ENCODE assay signal across 8 cellular contexts in the genomic region with DNA sequence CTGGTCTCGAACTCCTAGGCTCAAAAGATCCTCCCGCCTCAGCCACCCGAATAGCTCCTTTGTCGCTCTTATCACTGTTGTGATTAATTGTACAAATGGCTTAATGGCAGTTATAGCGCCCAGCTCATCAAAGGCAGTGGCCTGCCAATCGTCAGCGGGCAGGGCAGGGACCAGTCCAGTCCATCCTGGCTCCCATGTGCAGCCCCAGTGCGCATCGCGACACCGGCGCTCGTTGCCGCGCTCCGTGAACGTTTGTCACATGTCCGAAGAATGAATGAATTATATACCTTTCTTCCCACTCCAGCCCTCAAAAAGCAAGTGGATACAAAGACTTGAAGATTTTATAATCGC. TPM values are rescaled to one million over a fixed set of nuclear protein-coding genes. Genes with fewer than 3 reads are reported as not detected.
DNase-seq lines count a peak whose midpoint lies in the region; ATAC-seq, FAIRE-seq and TF ChIP-seq lines count a peak whose summit lies in the region.

No MANE protein-coding gene starts in this region.

- H3K4me2 ChIP-seq in PC-3 (ENCODE audit: low read length), result peak overlapping the region; percentile 82
- H3K4me2 ChIP-seq in GM12878 (ENCODE audit: control insufficient read depth, insufficient read depth), result peak overlapping the region; percentile 88

- BruUV-seq in Caco-2 (replicated peaks; lab: Mats Ljungman, UMichigan) (TSS peak; percentile 89), PC-3 (replicated peaks; lab: Mats Ljungman, UMichigan) (TSS peak; percentile 90), GM12878 (replicated peaks; lab: Mats Ljungman, UMichigan) (TSS peak; percentile 96)

- H3K27me3 ChIP-seq in Caco-2 (replicated peaks; ENCODE audit: control insufficient read depth, insufficient read depth, low read length), result no peaks in the 10 kb centered on the region
- H3K27me3 ChIP-seq in PC-3 (ENCODE audit: low read length), result no peaks in the 10 kb centered on the region
- no peaks in the 10 kb centered on the region for H3K27me3 ChIP-seq in GM12878 (replicated peaks in 1 of 2; ENCODE audit: control insufficient read depth in 2 of 2, insufficient read depth in 2 of 2, low read length in 1 of 2)
- peaks cover 10% of the 10 kb centered on the region for H3K27me3 ChIP-seq in iPS-20b (ENCODE audit: insufficient read depth, low read length)
- no peaks in the 10 kb centered on the region for H3K27me3 ChIP-seq in skeletal muscle tissue (ENCODE audit: control insufficient read depth in 3 of 3, insufficient read depth in 3 of 3, low read length in 3 of 3)

- TF ChIP-seq EP300 in GM12878 (IDR thresholded peaks at IDR 0.05; ENCODE audit: borderline replicate concordance in 1 of 2, control insufficient read depth in 1 of 2, low read depth in 2 of 2, low read length in 2 of 2), result no peak

- peak overlapping the region; percentile 87 for H3K9ac ChIP-seq in PC-3 (ENCODE audit: low read length)
- H3K9ac ChIP-seq in GM12878 (ENCODE audit: control insufficient read depth, insufficient read depth, low read length), result peak overlapping the region; percentile 89
- peak overlapping the region; percentile 97 for H3K9ac ChIP-seq in iPS-20b (ENCODE audit: low read depth, low read length)
- H3K9ac ChIP-seq in skeletal muscle tissue (ENCODE audit: low read depth in 1 of 3, low read length in 3 of 3), result peak overlapping the region; percentile 73 to 84 (median 81)

- ATAC-seq in PC-3, result peak; percentile 48
- peak; percentile 55 for ATAC-seq in GM12878
- no peak for ATAC-seq in HG03439 (IDR thresholded peaks at IDR 0.05; ENCODE audit: unreplicated experiment)
- ATAC-seq in HG02870 (IDR thresholded peaks at IDR 0.05; ENCODE audit: unreplicated experiment), result no peak

- H3K4me3 Mint-ChIP-seq in Caco-2 (ENCODE audit: unreplicated experiment) (peak overlapping the region; percentile 81), HFFc6 (peak overlapping the region; percentile 91)

- H3K4me1 Mint-ChIP-seq in Caco-2 (ENCODE audit: low read depth, unreplicated experiment) (peaks cover 25% of the 10 kb centered on the region), HFFc6 (ENCODE audit: low read depth) (peaks cover 52% of the 10 kb centered on the region)

- CTCF ChIA-PET in Caco-2 (lab: Charles Lee), result interaction anchor here (0.6 to 2.5 kb wide), 8 partner anchors 18 to 136 kb away, joined by 3 to 10 read pairs (median 4); partner anchors contain the start of genes KRTCAP2 and THBS3
- CTCF ChIA-PET in PC-3 (lab: Charles Lee), result interaction anchor here (1.3 to 2.0 kb wide), 3 partner anchors 20 to 54 kb away, joined by 6 to 9 read pairs (median 7); partner anchors contain the start of genes KRTCAP2 and THBS3
- CTCF ChIA-PET in GM12878 (lab: Yijun Ruan, JAX), result interaction anchor here (0.6 to 7.0 kb wide), 14 partner anchors 10 to 276 kb away, joined by 3 to 154 read pairs (median 10); partner anchors contain the start of genes KRTCAP2, MTX1, SCAMP3 and THBS3

- no peak for TF ChIP-seq CTCF in Caco-2 (IDR thresholded peaks at IDR 0.05; ENCODE audit: insufficient read depth in 1 of 2, low read depth in 1 of 2, low read length in 1 of 2, severe bottlenecking in 1 of 2, unreplicated experiment in 1 of 2)
- peak; percentile 51 for TF ChIP-seq CTCF in HFFc6 (IDR thresholded peaks at IDR 0.05)
- peak; percentile 37 for TF ChIP-seq CTCF in PC-3 (conservative IDR thresholded peaks at IDR 0.05; ENCODE audit: low read depth, low read length)
- TF ChIP-seq CTCF in GM12878 (IDR thresholded peaks at IDR 0.05 in 2 of 3, conservative IDR thresholded peaks at IDR 0.05 in 1 of 3; ENCODE audit: control insufficient read depth in 2 of 3, extremely low read depth in 1 of 3, insufficient read depth in 1 of 3, low read depth in 3 of 3, low read length in 3 of 3), result no peak

- H3K36me3 Mint-ChIP-seq in Caco-2 (ENCODE audit: insufficient read depth, unreplicated experiment) (peaks cover 25% of the 10 kb centered on the region), HFFc6 (ENCODE audit: low read depth) (no peaks in the 10 kb centered on the region; the same call in 1 of the 2 replicates)

- SMC1A ChIA-PET in GM12878 (lab: Charles Lee; ENCODE audit: uncharacterized antibody, unreplicated experiment), result interaction anchor here (0.5 to 6.7 kb wide), 8 partner anchors 9 to 54 kb away, joined by 3 to 89 read pairs (median 4); partner anchors contain the start of genes KRTCAP2, MTX1 and THBS3

- H3K27ac ChIP-seq in PC-3 (ENCODE audit: low read length) (peak overlapping the region; percentile 55), GM12878 (ENCODE audit: control insufficient read depth, insufficient read depth) (peak overlapping the region; percentile 96), iPS-20b (ENCODE audit: low read length) (peak overlapping the region; percentile 93), skeletal muscle tissue (ENCODE audit: low read depth, low read length) (peak overlapping the region; percentile 78)

- RAD21 ChIA-PET in GM12878 (lab: Charles Lee; ENCODE audit: unreplicated experiment), result interaction anchor here (1.0 to 6.5 kb wide), 9 partner anchors 14 to 136 kb away, joined by 3 to 85 read pairs (median 4); partner anchors contain the start of genes KRTCAP2, MTX1 and THBS3

- no peaks in the 10 kb centered on the region for H4K20me1 ChIP-seq in PC-3 (ENCODE audit: low read length)
- no peaks in the 10 kb centered on the region for H4K20me1 ChIP-seq in GM12878 (ENCODE audit: control insufficient read depth, insufficient read depth)

- H3K4me3 ChIP-seq in Caco-2 (ENCODE audit: low read depth, low read length), result peak overlapping the region; percentile 62
- H3K4me3 ChIP-seq in PC-3 (ENCODE audit: low read length), result peak overlapping the region; percentile 76
- H3K4me3 ChIP-seq in GM12878, result peak overlapping the region; percentile 67
- H3K4me3 ChIP-seq in iPS-20b (ENCODE audit: low read length), result peak overlapping the region; percentile 95
- H3K4me3 ChIP-seq in skeletal muscle tissue (ENCODE audit: low read length in 3 of 3), result peak overlapping the region; percentile 67 to 76 (median 76)

- DNase-seq in Caco-2, result peak; percentile 67 to 69
- peak; percentile 44 for DNase-seq in HFFc6
- DNase-seq in PC-3, result peak; percentile 55
- DNase-seq in GM12878 (ENCODE audit: low read depth, low spot score), result no peak

- peaks cover 22% of the 10 kb centered on the region for H3K4me1 ChIP-seq in Caco-2
- H3K4me1 ChIP-seq in PC-3 (ENCODE audit: insufficient read depth, low read length), result peaks cover 45% of the 10 kb centered on the region
- H3K4me1 ChIP-seq in GM12878 (ENCODE audit: control insufficient read depth, insufficient read depth, low read length), result peaks cover 36% of the 10 kb centered on the region
- peaks cover 4% of the 10 kb centered on the region for H3K4me1 ChIP-seq in iPS-20b (ENCODE audit: insufficient read depth, low read length)
- H3K4me1 ChIP-seq in skeletal muscle tissue (ENCODE audit: control insufficient read depth in 3 of 3, insufficient read depth in 3 of 3, low read length in 3 of 3), result peaks cover 13 to 20% (median 14%) of the 10 kb centered on the region in 3 donors

- peak overlapping the region; percentile 73 for H2AFZ ChIP-seq in PC-3 (ENCODE audit: low read length)
- H2AFZ ChIP-seq in GM12878 (ENCODE audit: control insufficient read depth, low read depth, low read length), result peak overlapping the region; percentile 75

- no peaks in the 10 kb centered on the region for H3K27me3 Mint-ChIP-seq in Caco-2 (ENCODE audit: insufficient read depth, unreplicated experiment)
- peaks cover 10% of the 10 kb centered on the region for H3K27me3 Mint-ChIP-seq in HFFc6 (ENCODE audit: insufficient read depth)

- in situ Hi-C loops in GM12878 (cut with MboI), result no loop called here

- H3K79me2 ChIP-seq in PC-3 (ENCODE audit: low read length) (peaks cover 25% of the 10 kb centered on the region), GM12878 (ENCODE audit: control insufficient read depth, insufficient read depth, low read length) (peaks cover 22% of the 10 kb centered on the region)

- 1% methylated on average over 19 of the region's 19 CpGs for WGBS in GM12878 (ENCODE audit: insufficient coverage, insufficient replicate concordance, low lambda C conversion rate, missing lambda C conversion rate)

- intact Hi-C loops in Caco-2 (cut with micrococcal nuclease; ENCODE audit: unreplicated experiment), result loop anchor here (1.0 to 5.0 kb wide), 4 partner anchors 17 to 51 kb away; partner anchors contain the start of gene THBS3
- intact Hi-C loops in PC-3 (cut with micrococcal nuclease), result loop anchor here (1.0 to 5.0 kb wide), 3 partner anchors 20 to 51 kb away; partner anchors contain the start of gene THBS3
- intact Hi-C loops in GM12878 (cut with micrococcal nuclease; ENCODE audit: unreplicated experiment), result loop anchor here (1.0 kb wide), 2 partner anchors 20 to 51 kb away; partner anchors contain the start of gene THBS3

- POLR2A ChIA-PET in Caco-2 (lab: Charles Lee), result interaction anchor here (0.5 to 2.0 kb wide), 4 partner anchors 14 to 33 kb away, joined by 4 to 10 read pairs (median 4); partner anchors contain the start of gene MTX1
- POLR2A ChIA-PET in PC-3 (lab: Charles Lee; ENCODE audit: unreplicated experiment), result interaction anchor here (0.6 kb wide), 1 partner anchor 33 kb away, joined by 3 read pairs; no protein-coding TSS in a partner anchor
- POLR2A ChIA-PET in GM12878 (lab: Charles Lee), result interaction anchor here (0.8 to 6.9 kb wide), 8 partner anchors 15 to 81 kb away, joined by 3 to 84 read pairs (median 10); partner anchors contain the start of genes FDPS, KRTCAP2, MTX1 and THBS3

- H3K9me3 Mint-ChIP-seq in Caco-2 (ENCODE audit: unreplicated experiment) (no peaks in the 10 kb centered on the region), HFFc6 (no peaks in the 10 kb centered on the region)

- peak; percentile 63; the same call in 1 of the 2 replicates for TF ChIP-seq POLR2A in GM12878 (IDR thresholded peaks at IDR 0.05; ENCODE audit: low read depth, low read length)

- H3F3A ChIP-seq in PC-3 (ENCODE audit: low read length, unreplicated experiment), result no peaks in the 10 kb centered on the region

- no peak for TF ChIP-seq RAD21 in GM12878 (IDR thresholded peaks at IDR 0.05; ENCODE audit: insufficient read depth, low read depth, low read length)

- H3K27ac Mint-ChIP-seq in Caco-2 (ENCODE audit: unreplicated experiment) (peak overlapping the region; percentile 80), HFFc6 (peak overlapping the region; percentile 86)

- no peak for FAIRE-seq in GM12878 (lab: Jason Lieb, UNC)

- no peaks in the 10 kb centered on the region for H3K9me2 ChIP-seq in PC-3 (replicated peaks; ENCODE audit: low read length)

- no peaks in the 10 kb centered on the region for H3K9me3 ChIP-seq in Caco-2
- no peaks in the 10 kb centered on the region for H3K9me3 ChIP-seq in PC-3 (ENCODE audit: low read length)
- no peaks in the 10 kb centered on the region for H3K9me3 ChIP-seq in GM12878 (replicated peaks; ENCODE audit: control insufficient read depth, insufficient read depth, low read length)
- no peaks in the 10 kb centered on the region for H3K9me3 ChIP-seq in iPS-20b (ENCODE audit: insufficient read depth, low read depth, low read length)
- no peaks in the 10 kb centered on the region for H3K9me3 ChIP-seq in skeletal muscle tissue (ENCODE audit: control insufficient read depth in 3 of 3, low read length in 3 of 3)

- H3K36me3 ChIP-seq in Caco-2 (ENCODE audit: control insufficient read depth, insufficient read depth, low read length), result no peaks in the 10 kb centered on the region; the same call in 1 of the 2 replicates
- H3K36me3 ChIP-seq in PC-3 (ENCODE audit: low read depth, low read length), result no peaks in the 10 kb centered on the region
- H3K36me3 ChIP-seq in GM12878 (ENCODE audit: control insufficient read depth in 2 of 2, insufficient read depth in 2 of 2, low read length in 1 of 2), result no peaks in the 10 kb centered on the region; a peak in 1 of 4 replicates
- peaks cover 10% of the 10 kb centered on the region; the same call in 1 of the 2 replicates for H3K36me3 ChIP-seq in iPS-20b (ENCODE audit: insufficient read depth, low read depth, low read length)
- H3K36me3 ChIP-seq in skeletal muscle tissue (ENCODE audit: control insufficient read depth in 3 of 3, insufficient read depth in 3 of 3, low read length in 3 of 3), result no peaks in the 10 kb centered on the region

RNA-seq across cellular contexts. Expression of gene MTX1, which starts 18.4 kb away (rescaled TPM):
- total RNA-seq in Caco-2 (2022), result 64.9 and 65.3 TPM in 2 replicates
- 10 to 100 TPM; 49.8 to 55.4 (median 51.5) TPM for total RNA-seq in HFFc6 (2021; fragmentation: NEBNext Ultra II Directional; extraction: Animal tissue kit (Norgen Biotek cat#: 25700))
- 141 and 152 TPM in 2 replicates for total RNA-seq in PC-3 (2014; rRNA removed)
- 8.6 and 10.8 TPM in 2 replicates for total RNA-seq in GM12878 (2013; cell fraction: nucleolus; rRNA removed)
- 82.7 and 92.0 TPM in 2 replicates for total RNA-seq in GM12878 (2014; rRNA removed)
- 34.3 and 36.3 TPM in 2 replicates for total RNA-seq in GM12878 (2014; rRNA removed; fragmentation: Illumina TruSeq; extraction: Trizol)
- total RNA-seq in GM12878 (2021), result 42.9 and 47.4 TPM in 2 replicates
- polyA plus RNA-seq in GM12878 (2011; ENCODE audit: low read depth), result 20.2 TPM
- polyA plus RNA-seq in GM12878 (2011; rRNA removed), result 23.1 and 50.9 TPM in 2 replicates
- polyA plus RNA-seq in GM12878 (2011; cell fraction: cytosol; rRNA removed), result 89.6 and 98.0 TPM in 2 replicates
- polyA plus RNA-seq in GM12878 (2011; cell fraction: nucleus; rRNA removed), result 55.7 and 58.1 TPM in 2 replicates
- 35.8 and 42.8 TPM in 2 replicates for polyA plus RNA-seq in GM12878 (2012)
- polyA plus RNA-seq in GM12878 (2014; fragmentation: Illumina TruSeq; extraction: Trizol), result 17.6 and 43.8 TPM in 2 replicates
- 10 to 100 TPM; 15.8 to 25.5 TPM for polyA plus RNA-seq in GM12878 (2014; fragmentation: Nextera tagmentation; extraction: Ambion mirVana)
- polyA plus RNA-seq in GM12878 (2014; rRNA removed), result 66.8 and 78.1 TPM in 2 replicates
- 10 to 100 TPM; 72.7 to 74.5 TPM for polyA plus RNA-seq in GM12878 (2016; fragmentation: Nextera tagmentation; extraction: Ambion mirVana)
- polyA minus RNA-seq in GM12878 (2011; rRNA and poly(A)+ RNA removed), result 23.8 and 50.1 TPM in 2 replicates
- polyA minus RNA-seq in GM12878 (2011; cell fraction: cytosol; rRNA and poly(A)+ RNA removed), result 25.9 and 28.2 TPM in 2 replicates
- polyA minus RNA-seq in GM12878 (2011; cell fraction: nucleus; rRNA and poly(A)+ RNA removed), result 17.5 and 21.9 TPM in 2 replicates
- total RNA-seq in skeletal muscle tissue, result 16.2 TPM

RNA-seq across cellular contexts. Expression of gene THBS3, which starts 19.2 kb away (rescaled TPM):
- total RNA-seq in Caco-2 (2022) (6.2 and 7.4 TPM in 2 replicates), PC-3 (2014; rRNA removed) (12.0 and 13.0 TPM in 2 replicates), GM12878 (2014; rRNA removed) (2.8 and 3.2 TPM in 2 replicates), GM12878 (2014; rRNA removed; fragmentation: Illumina TruSeq; extraction: Trizol) (1.3 and 1.9 TPM in 2 replicates), GM12878 (2021) (3.2 and 3.8 TPM in 2 replicates), skeletal muscle tissue (40.2 TPM)
- 10 to 100 TPM; 13.9 to 20.3 (median 16.9) TPM for total RNA-seq in HFFc6 (2021; fragmentation: NEBNext Ultra II Directional; extraction: Animal tissue kit (Norgen Biotek cat#: 25700))
- 7.2 and 7.8 TPM in 2 replicates for total RNA-seq in GM12878 (2013; cell fraction: nucleolus; rRNA removed)
- 5.4 TPM for polyA plus RNA-seq in GM12878 (2011; ENCODE audit: low read depth)
- polyA plus RNA-seq in GM12878 (2011; rRNA removed) (1.8 and 2.3 TPM in 2 replicates), GM12878 (2014; fragmentation: Illumina TruSeq; extraction: Trizol) (1.8 and 2.0 TPM in 2 replicates), GM12878 (2014; fragmentation: Nextera tagmentation; extraction: Ambion mirVana) (1 to 10 TPM in 1 of 2 experiments, under 1 TPM in 1; 0.66 to 1.2 TPM), GM12878 (2014; rRNA removed) (3.1 and 3.6 TPM in 2 replicates), GM12878 (2016; fragmentation: Nextera tagmentation; extraction: Ambion mirVana) (1 to 10 TPM in 1 of 2 experiments, under 1 TPM in 1; 0.88 to 2.0 TPM)
- polyA plus RNA-seq in GM12878 (2011; cell fraction: cytosol; rRNA removed), result 2.0 and 2.7 TPM in 2 replicates
- 19.0 and 24.1 TPM in 2 replicates for polyA plus RNA-seq in GM12878 (2011; cell fraction: nucleus; rRNA removed)
- 8.6 and 10.7 TPM in 2 replicates for polyA plus RNA-seq in GM12878 (2012)
- 2.8 and 2.9 TPM in 2 replicates for polyA minus RNA-seq in GM12878 (2011; rRNA and poly(A)+ RNA removed)
- polyA minus RNA-seq in GM12878 (2011; cell fraction: cytosol; rRNA and poly(A)+ RNA removed), result 1.1 and 2.3 TPM in 2 replicates
- 2.5 and 3.1 TPM in 2 replicates for polyA minus RNA-seq in GM12878 (2011; cell fraction: nucleus; rRNA and poly(A)+ RNA removed)

RNA-seq across cellular contexts. Expression of gene ENTREP3, which starts 28.4 kb away (rescaled TPM):
- 33.1 and 36.6 TPM in 2 replicates for total RNA-seq in Caco-2 (2022)
- total RNA-seq in HFFc6 (2021; fragmentation: NEBNext Ultra II Directional; extraction: Animal tissue kit (Norgen Biotek cat#: 25700)), result 10 to 100 TPM; 53.6 to 81.3 (median 58.8) TPM
- 30.9 and 54.7 TPM in 2 replicates for total RNA-seq in PC-3 (2014; rRNA removed)
- 10.8 and 12.7 TPM in 2 replicates for total RNA-seq in GM12878 (2013; cell fraction: nucleolus; rRNA removed)
- total RNA-seq in GM12878 (2014; rRNA removed), result 5.0 TPM in 2 replicates
- total RNA-seq in GM12878 (2014; rRNA removed; fragmentation: Illumina TruSeq; extraction: Trizol), result 1.6 and 1.7 TPM in 2 replicates
- total RNA-seq in GM12878 (2021), result 29.5 and 31.8 TPM in 2 replicates
- 6.8 TPM for polyA plus RNA-seq in GM12878 (2011; ENCODE audit: low read depth)
- polyA plus RNA-seq in GM12878 (2011; rRNA removed), result 2.5 and 3.9 TPM in 2 replicates
- 6.8 and 6.9 TPM in 2 replicates for polyA plus RNA-seq in GM12878 (2011; cell fraction: cytosol; rRNA removed)
- 20.4 and 23.2 TPM in 2 replicates for polyA plus RNA-seq in GM12878 (2011; cell fraction: nucleus; rRNA removed)
- 17.1 and 19.2 TPM in 2 replicates for polyA plus RNA-seq in GM12878 (2012)
- polyA plus RNA-seq in GM12878 (2014; fragmentation: Illumina TruSeq; extraction: Trizol), result 3.2 and 6.4 TPM in 2 replicates
- polyA plus RNA-seq in GM12878 (2014; fragmentation: Nextera tagmentation; extraction: Ambion mirVana), result 1 to 10 TPM; 2.5 to 3.8 TPM
- polyA plus RNA-seq in GM12878 (2014; rRNA removed), result 13.8 and 19.7 TPM in 2 replicates
- polyA plus RNA-seq in GM12878 (2016; fragmentation: Nextera tagmentation; extraction: Ambion mirVana), result 1 to 10 TPM; 2.8 to 3.7 TPM
- 2.8 and 3.9 TPM in 2 replicates for polyA minus RNA-seq in GM12878 (2011; rRNA and poly(A)+ RNA removed)
- polyA minus RNA-seq in GM12878 (2011; cell fraction: cytosol; rRNA and poly(A)+ RNA removed), result 4.9 and 7.1 TPM in 2 replicates
- 3.6 and 7.3 TPM in 2 replicates for polyA minus RNA-seq in GM12878 (2011; cell fraction: nucleus; rRNA and poly(A)+ RNA removed)
- total RNA-seq in skeletal muscle tissue, result 2.1 TPM

RNA-seq across cellular contexts. Expression of gene SCAMP3, which starts 35.3 kb away (rescaled TPM):
- total RNA-seq in Caco-2 (2022) (53.4 and 55.9 TPM in 2 replicates), PC-3 (2014; rRNA removed) (218 and 219 TPM in 2 replicates), GM12878 (2014; rRNA removed) (82.3 and 90.4 TPM in 2 replicates), GM12878 (2014; rRNA removed; fragmentation: Illumina TruSeq; extraction: Trizol) (14.2 and 17.2 TPM in 2 replicates), GM12878 (2021) (73.3 and 82.1 TPM in 2 replicates), skeletal muscle tissue (16.2 TPM)
- total RNA-seq in HFFc6 (2021; fragmentation: NEBNext Ultra II Directional; extraction: Animal tissue kit (Norgen Biotek cat#: 25700)), result 100 to 1,000 TPM; 125 to 150 (median 135) TPM
- total RNA-seq in GM12878 (2013; cell fraction: nucleolus; rRNA removed), result 23.2 and 26.9 TPM in 2 replicates
- polyA plus RNA-seq in GM12878 (2011; ENCODE audit: low read depth), result 60.8 TPM
- polyA plus RNA-seq in GM12878 (2011; rRNA removed) (45.8 and 93.8 TPM in 2 replicates), GM12878 (2014; fragmentation: Illumina TruSeq; extraction: Trizol) (34.0 and 50.2 TPM in 2 replicates), GM12878 (2014; fragmentation: Nextera tagmentation; extraction: Ambion mirVana) (10 to 100 TPM; 55.1 to 84.1 TPM), GM12878 (2014; rRNA removed) (133 and 143 TPM in 2 replicates), GM12878 (2016; fragmentation: Nextera tagmentation; extraction: Ambion mirVana) (100 to 1,000 TPM; 128 to 130 TPM)
- polyA plus RNA-seq in GM12878 (2011; cell fraction: cytosol; rRNA removed), result 143 and 152 TPM in 2 replicates
- polyA plus RNA-seq in GM12878 (2011; cell fraction: nucleus; rRNA removed), result 98.8 and 99.2 TPM in 2 replicates
- polyA plus RNA-seq in GM12878 (2012), result 58.7 and 60.7 TPM in 2 replicates
- polyA minus RNA-seq in GM12878 (2011; rRNA and poly(A)+ RNA removed), result 62.3 and 83.5 TPM in 2 replicates
- 33.0 and 40.9 TPM in 2 replicates for polyA minus RNA-seq in GM12878 (2011; cell fraction: cytosol; rRNA and poly(A)+ RNA removed)
- polyA minus RNA-seq in GM12878 (2011; cell fraction: nucleus; rRNA and poly(A)+ RNA removed), result 18.5 and 24.1 TPM in 2 replicates

RNA-seq across cellular contexts. Expression of gene CLK2, which starts 46.4 kb away (rescaled TPM):
- total RNA-seq in Caco-2 (2022) (56.8 and 57.5 TPM in 2 replicates), PC-3 (2014; rRNA removed) (44.5 and 49.9 TPM in 2 replicates), GM12878 (2014; rRNA removed) (42.3 and 45.9 TPM in 2 replicates), GM12878 (2014; rRNA removed; fragmentation: Illumina TruSeq; extraction: Trizol) (27.2 and 29.3 TPM in 2 replicates), GM12878 (2021) (62.3 and 63.1 TPM in 2 replicates), skeletal muscle tissue (23.5 TPM)
- total RNA-seq in HFFc6 (2021; fragmentation: NEBNext Ultra II Directional; extraction: Animal tissue kit (Norgen Biotek cat#: 25700)), result 10 to 100 TPM; 24.8 to 32.8 (median 30.0) TPM
- total RNA-seq in GM12878 (2013; cell fraction: nucleolus; rRNA removed), result 90.4 and 96.0 TPM in 2 replicates
- 25.1 TPM for polyA plus RNA-seq in GM12878 (2011; ENCODE audit: low read depth)
- polyA plus RNA-seq in GM12878 (2011; rRNA removed) (50.2 and 76.9 TPM in 2 replicates), GM12878 (2014; fragmentation: Illumina TruSeq; extraction: Trizol) (54.9 and 55.6 TPM in 2 replicates), GM12878 (2014; fragmentation: Nextera tagmentation; extraction: Ambion mirVana) (10 to 100 TPM; 11.1 to 17.8 TPM), GM12878 (2014; rRNA removed) (81.9 and 83.7 TPM in 2 replicates), GM12878 (2016; fragmentation: Nextera tagmentation; extraction: Ambion mirVana) (10 to 100 TPM; 23.4 to 27.5 TPM)
- 55.4 and 60.6 TPM in 2 replicates for polyA plus RNA-seq in GM12878 (2011; cell fraction: cytosol; rRNA removed)
- polyA plus RNA-seq in GM12878 (2011; cell fraction: nucleus; rRNA removed), result 687 and 698 TPM in 2 replicates
- polyA plus RNA-seq in GM12878 (2012), result 38.5 and 52.1 TPM in 2 replicates
- 64.9 and 65.5 TPM in 2 replicates for polyA minus RNA-seq in GM12878 (2011; rRNA and poly(A)+ RNA removed)
- polyA minus RNA-seq in GM12878 (2011; cell fraction: cytosol; rRNA and poly(A)+ RNA removed), result 14.3 and 18.9 TPM in 2 replicates
- 76.3 and 124 TPM in 2 replicates for polyA minus RNA-seq in GM12878 (2011; cell fraction: nucleus; rRNA and poly(A)+ RNA removed)

Comparison
In these comparisons a context has a peak if more than half of its experiments do, and no peak if none do; other contexts are left out.
1. CTCF ChIP-seq: peak in HFFc6 (single experiment) and PC-3 (single experiment); none in Caco-2 (0 of 2) and GM12878 (0 of 3).
2. ATAC-seq: peak in PC-3 (single experiment) and GM12878 (single experiment); none in HG03439 (single experiment) and HG02870 (single experiment).
3. Peak in every context shown above with its lines, with median percentiles within 50 percentile points of each other: H3K4me3 ChIP-seq, H3K27ac ChIP-seq and H3K9ac ChIP-seq.